21 cellular contexts compared by ENCODE assay signal in genomic region chr20:6966721-6967120, GRCh38.
"Had no signal": no experiment of that assay in that cellular context is flagged by ENCODE, and none has a peak within 500 bp of the region (broad histone marks: within the 10 kb centered on the region; RNA-seq: fewer than 3 reads in every experiment).

No MANE protein-coding gene starts in this region.

- H3K9me3 ChIP-seq: esophagus squamous epithelium, gastrocnemius medialis, upper lobe of left lung had no signal

- H3K4me1 ChIP-seq: esophagus squamous epithelium, gastrocnemius medialis, upper lobe of left lung had no signal

- H3K27ac ChIP-seq: esophagus squamous epithelium, gastrocnemius medialis, upper lobe of left lung had no signal

- H3K27ac Mint-ChIP-seq: activated CD4-positive, alpha-beta memory T cell treated with anti-CD3 and anti-CD28 coated beads for 36 hours; activated CD8-positive, alpha-beta memory T cell treated with anti-CD3 and anti-CD28 coated beads, Interleukin-2, amount 10 ng/mL, durations not matched to agents 7 days and 5 days; activated naive CD4-positive, alpha-beta T cell treated with anti-CD3 and anti-CD28 coated beads, Interleukin-2, amount 10 ng/mL, durations not matched to agents 7 days and 5 days; activated naive CD8-positive, alpha-beta T cell treated with anti-CD3 and anti-CD28 coated beads, Interleukin-2, amount 50 U/mL, for 24 hours; brain; effector memory CD8-positive, alpha-beta T cell; natural killer cell treated with Interleukin-12 subunit alpha and Interleukin-12 subunit beta and Interleukin-15 and Interleukin-18, amount 100 ng/mL, for 72 hours; progenitor cell of endocrine pancreas had no signal

- H3K36me3 Mint-ChIP-seq: activated CD4-positive, alpha-beta memory T cell treated with anti-CD3 and anti-CD28 coated beads for 36 hours; activated CD8-positive, alpha-beta memory T cell treated with anti-CD3 and anti-CD28 coated beads, Interleukin-2, amount 10 ng/mL, durations not matched to agents 7 days and 5 days; activated naive CD4-positive, alpha-beta T cell treated with anti-CD3 and anti-CD28 coated beads, Interleukin-2, amount 10 ng/mL, durations not matched to agents 7 days and 5 days; brain; natural killer cell treated with Interleukin-12 subunit alpha and Interleukin-12 subunit beta and Interleukin-15 and Interleukin-18, amount 100 ng/mL, for 72 hours had no signal

- H3K4me3 ChIP-seq: esophagus squamous epithelium, gastrocnemius medialis, upper lobe of left lung had no signal

- ATAC-seq: activated CD8-positive, alpha-beta memory T cell treated with anti-CD3 and anti-CD28 coated beads, Interleukin-2, amount 10 ng/mL, durations not matched to agents 7 days and 5 days; activated naive CD8-positive, alpha-beta T cell treated with anti-CD3 and anti-CD28 coated beads, Interleukin-2, amount 50 U/mL, for 24 hours; effector memory CD8-positive, alpha-beta T cell; gastrocnemius medialis; left ventricle myocardium superior; natural killer cell treated with Interleukin-12 subunit alpha and Interleukin-12 subunit beta and Interleukin-15 and Interleukin-18, amount 100 ng/mL, for 72 hours; stimulated activated naive CD8-positive, alpha-beta T cell treated with anti-CD3 and anti-CD28 coated beads, Interleukin-15, Interleukin-2, amounts not matched to agents 100 U/mL and 50 U/mL, for 24 hours had no signal

- H3K36me3 ChIP-seq: esophagus squamous epithelium, gastrocnemius medialis, upper lobe of left lung had no signal

- H3K27me3 ChIP-seq: esophagus squamous epithelium, gastrocnemius medialis, upper lobe of left lung had no signal

- DNase-seq: activated CD4-positive, alpha-beta memory T cell treated with anti-CD3 and anti-CD28 coated beads for 36 hours; activated CD4-positive, alpha-beta T cell treated with anti-CD3 and anti-CD28 coated beads for 48 hours; activated CD8-positive, alpha-beta memory T cell treated with anti-CD3 and anti-CD28 coated beads, Interleukin-2, amount 10 ng/mL, durations not matched to agents 7 days and 5 days; activated effector memory CD4-positive, alpha-beta T cell treated with anti-CD3 and anti-CD28 coated beads, Interleukin-2, amount 50 U/mL, for 16 hours; activated naive CD4-positive, alpha-beta T cell treated with anti-CD3 and anti-CD28 coated beads, Interleukin-2, amount 10 ng/mL, durations not matched to agents 7 days and 5 days; activated naive CD8-positive, alpha-beta T cell treated with anti-CD3 and anti-CD28 coated beads, Interleukin-2, amount 50 U/mL, for 24 hours; activated T-cell treated with anti-CD3 and anti-CD28 coated beads for 4 hours; anterior cingulate cortex; central memory CD4-positive, alpha-beta T cell; effector memory CD8-positive, alpha-beta T cell; esophagus squamous epithelium; gastrocnemius medialis; hippocampal formation; left ventricle myocardium superior; stimulated activated CD4-positive, alpha-beta T cell treated with anti-CD3 and anti-CD28 coated beads, Interleukin-12 subunit alpha, Interleukin-12 subunit beta, amount 100 ng/mL, for 4 hours; stimulated activated CD4-positive, alpha-beta T cell treated with anti-CD3 and anti-CD28 coated beads, Interleukin-4, amount 100 ng/mL, for 4 hours; stimulated activated naive CD8-positive, alpha-beta T cell treated with anti-CD3 and anti-CD28 coated beads, Interleukin-15, Interleukin-2, amounts not matched to agents 100 U/mL and 50 U/mL, for 24 hours; upper lobe of left lung had no signal
